Comparison of ENCODE assay signal across 1 cellular context in genomic region chr11:61880454-61880853, GRCh38.
TF ChIP-seq lines count a peak whose summit lies in the region.

No MANE protein-coding gene starts in this region.

TF ChIP-seq in WTC11, 78 proteins besides CTCF, POLR2A, EP300 and RAD21 (continued from another document):
- TF ChIP-seq EMX1 (CRISPR knock-in tag; IDR thresholded peaks at IDR 0.05) (no peak), SOX15 (CRISPR knock-in tag; IDR thresholded peaks at IDR 0.05) (no peak)
- TF ChIP-seq, protein P1, sequence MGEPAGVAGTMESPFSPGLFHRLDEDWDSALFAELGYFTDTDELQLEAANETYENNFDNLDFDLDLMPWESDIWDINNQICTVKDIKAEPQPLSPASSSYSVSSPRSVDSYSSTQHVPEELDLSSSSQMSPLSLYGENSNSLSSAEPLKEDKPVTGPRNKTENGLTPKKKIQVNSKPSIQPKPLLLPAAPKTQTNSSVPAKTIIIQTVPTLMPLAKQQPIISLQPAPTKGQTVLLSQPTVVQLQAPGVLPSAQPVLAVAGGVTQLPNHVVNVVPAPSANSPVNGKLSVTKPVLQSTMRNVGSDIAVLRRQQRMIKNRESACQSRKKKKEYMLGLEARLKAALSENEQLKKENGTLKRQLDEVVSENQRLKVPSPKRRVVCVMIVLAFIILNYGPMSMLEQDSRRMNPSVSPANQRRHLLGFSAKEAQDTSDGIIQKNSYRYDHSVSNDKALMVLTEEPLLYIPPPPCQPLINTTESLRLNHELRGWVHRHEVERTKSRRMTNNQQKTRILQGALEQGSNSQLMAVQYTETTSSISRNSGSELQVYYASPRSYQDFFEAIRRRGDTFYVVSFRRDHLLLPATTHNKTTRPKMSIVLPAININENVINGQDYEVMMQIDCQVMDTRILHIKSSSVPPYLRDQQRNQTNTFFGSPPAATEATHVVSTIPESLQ (CRISPR knock-in tag; IDR thresholded peaks at IDR 0.05): no peak
